Comparison of ENCODE assay signal across 14 cellular contexts in the genomic region with DNA sequence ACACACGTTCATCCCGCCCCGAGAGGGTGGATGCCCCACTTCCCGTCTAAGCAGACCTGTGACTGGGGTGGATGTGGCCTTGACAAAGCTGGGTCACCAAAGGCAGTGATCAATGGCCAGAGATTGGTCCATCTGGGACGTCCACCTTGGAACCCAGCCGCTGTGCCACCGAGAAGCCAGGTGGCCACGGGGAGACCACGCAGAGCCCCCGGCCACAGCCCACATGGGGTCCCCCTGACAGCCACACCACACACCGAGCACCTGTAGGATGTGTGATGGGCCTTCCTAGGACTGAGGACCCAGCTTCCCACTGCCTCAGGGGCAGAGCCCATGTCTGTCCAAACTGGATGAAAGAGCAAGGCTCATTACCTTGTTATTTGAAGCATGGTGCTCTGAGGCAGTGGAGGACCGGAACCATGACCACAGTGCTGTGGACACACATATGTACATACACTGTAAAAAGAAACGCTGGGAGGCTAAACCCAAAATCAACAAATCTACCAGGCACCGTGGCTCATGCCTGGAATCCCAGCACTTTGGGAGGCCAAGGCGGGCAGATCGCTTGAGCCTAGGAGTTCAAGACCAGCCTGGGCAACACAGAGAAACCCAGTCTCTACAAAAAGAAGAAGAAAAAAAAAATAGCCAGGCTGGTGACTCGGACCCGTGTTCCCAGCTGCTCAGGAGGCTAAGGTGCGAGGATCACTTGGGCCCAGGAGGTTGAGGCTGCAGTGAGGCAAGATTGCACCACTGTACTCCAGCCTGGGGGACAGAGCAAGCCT. TPM values are rescaled to one million over a fixed set of nuclear protein-coding genes. Genes with fewer than 3 reads are reported as not detected.
DNase-seq lines count a peak whose midpoint lies in the region; ATAC-seq, FAIRE-seq and TF ChIP-seq lines count a peak whose summit lies in the region.
"Had no signal": no experiment of that assay in that cellular context is flagged by ENCODE, and none has a peak within 500 bp of the region (broad histone marks: within the 10 kb centered on the region; RNA-seq: fewer than 3 reads in every experiment).

No MANE protein-coding gene starts in this region.

- no peaks in the 10 kb centered on the region for H3K36me3 ChIP-seq in Peyer's patch
- H3K36me3 ChIP-seq in kidney (ENCODE audit: control insufficient read depth in 1 of 2, insufficient read depth in 2 of 2, low read length in 2 of 2): no peaks in the 10 kb centered on the region
- H3K36me3 ChIP-seq in prostate gland: no peaks in the 10 kb centered on the region

- H3K4me3 Mint-ChIP-seq in CD14-positive monocyte: no peak overlapping the region
- no peak overlapping the region for H3K4me3 Mint-ChIP-seq in activated CD4-positive, alpha-beta memory T cell treated with anti-CD3 and anti-CD28 coated beads, Interleukin-2, amount 10 ng/mL, durations not matched to agents 7 days and 5 days
- H3K4me3 Mint-ChIP-seq: CD4-positive, CD25-positive, alpha-beta regulatory T cell had no signal

- H3K27me3 Mint-ChIP-seq in CD14-positive monocyte (ENCODE audit: low read depth in 3 of 3): peaks cover 2 to 11% (median 2%) of the 10 kb centered on the region in 3 donors
- H3K27me3 Mint-ChIP-seq in activated CD4-positive, alpha-beta memory T cell treated with anti-CD3 and anti-CD28 coated beads, Interleukin-2, amount 10 ng/mL, durations not matched to agents 7 days and 5 days: no peaks in the 10 kb centered on the region
- H3K27me3 Mint-ChIP-seq: CD4-positive, CD25-positive, alpha-beta regulatory T cell had no signal

- H3K9me3 ChIP-seq in Peyer's patch: no peaks in the 10 kb centered on the region
- no peaks in the 10 kb centered on the region for H3K9me3 ChIP-seq in kidney (ENCODE audit: control insufficient read depth in 1 of 2, low read length in 2 of 2)
- no peaks in the 10 kb centered on the region for H3K9me3 ChIP-seq in prostate gland

- no peak overlapping the region for H3K9ac ChIP-seq in kidney (ENCODE audit: low read length in 2 of 2)

- H3K36me3 Mint-ChIP-seq in CD14-positive monocyte: no peaks in the 10 kb centered on the region
- no peaks in the 10 kb centered on the region for H3K36me3 Mint-ChIP-seq in activated CD4-positive, alpha-beta memory T cell treated with anti-CD3 and anti-CD28 coated beads, Interleukin-2, amount 10 ng/mL, durations not matched to agents 7 days and 5 days (ENCODE audit: low read depth)
- H3K36me3 Mint-ChIP-seq: CD4-positive, CD25-positive, alpha-beta regulatory T cell had no signal

- CTCF ChIA-PET in activated CD4-positive, alpha-beta memory T cell treated with anti-CD3 and anti-CD28 coated beads, Interleukin-2, amount 10 ng/mL, durations not matched to agents 7 days and 5 days (lab: Charles Lee): no interaction called here

- intact Hi-C loops in CD14-positive monocyte (cut with micrococcal nuclease) (no loop called here), kidney (cut with DNase I) (no loop called here), sciatic nerve (cut with DNase I) (no loop called here), prostate gland (cut with DNase I) (no loop called here)

- DNase-seq in CD14-positive monocyte (ENCODE audit: low spot score) (peak; percentile 28), Peyer's patch (peak in 2 of 3 donors; percentile 26 to 37), kidney (peak; percentile 54), sciatic nerve (ENCODE audit: low spot score) (peak; percentile 25), prostate gland (ENCODE audit: low spot score) (no peak), A172 (ENCODE audit: low spot score) (no peak)
- DNase-seq in activated CD4-positive, alpha-beta memory T cell treated with anti-CD3 and anti-CD28 coated beads, Interleukin-2, amount 10 ng/mL, durations not matched to agents 7 days and 5 days: no peak
- DNase-seq: CD4-positive, CD25-positive, alpha-beta regulatory T cell; H7; NCI-H1048; NCI-H1436 treated with DMSO at 0.1 percent for 48 hours; NCI-H2029 treated with DMSO at 0.1 percent for 48 hours; NCI-H748 treated with DMSO at 0.1 percent for 48 hours had no signal

- H3K27me3 ChIP-seq in Peyer's patch: no peaks in the 10 kb centered on the region
- H3K27me3 ChIP-seq in prostate gland (replicated peaks; ENCODE audit: insufficient read depth): no peaks in the 10 kb centered on the region

- no peak overlapping the region for H3K27ac ChIP-seq in Peyer's patch
- H3K27ac ChIP-seq in kidney (ENCODE audit: low read depth in 2 of 2, low read length in 2 of 2): no peak overlapping the region
- H3K27ac ChIP-seq in prostate gland: no peak overlapping the region

- H3K4me1 ChIP-seq in Peyer's patch (no peaks in the 10 kb centered on the region), kidney (ENCODE audit: control insufficient read depth in 1 of 2, insufficient read depth in 1 of 2, low read depth in 1 of 2, low read length in 2 of 2) (no peaks in the 10 kb centered on the region), prostate gland (replicated peaks) (no peaks in the 10 kb centered on the region)

- no peak for TF ChIP-seq POLR2A in Peyer's patch (IDR thresholded peaks at IDR 0.05)
- TF ChIP-seq POLR2A in prostate gland (IDR thresholded peaks at IDR 0.05): no peak

- TF ChIP-seq CTCF in CD14-positive monocyte (IDR thresholded peaks at IDR 0.05): no peak
- no peak for TF ChIP-seq CTCF in Peyer's patch (IDR thresholded peaks at IDR 0.05)
- no peak for TF ChIP-seq CTCF in kidney (IDR thresholded peaks at IDR 0.05; ENCODE audit: borderline replicate concordance, extremely low read depth, insufficient read depth)
- no peak for TF ChIP-seq CTCF in prostate gland (IDR thresholded peaks at IDR 0.05)

- peaks cover 0 to 2% (median 0%) of the 10 kb centered on the region in 7 donors for H3K9me3 Mint-ChIP-seq in CD14-positive monocyte
- H3K9me3 Mint-ChIP-seq in activated CD4-positive, alpha-beta memory T cell treated with anti-CD3 and anti-CD28 coated beads, Interleukin-2, amount 10 ng/mL, durations not matched to agents 7 days and 5 days: no peaks in the 10 kb centered on the region
- H3K9me3 Mint-ChIP-seq: CD4-positive, CD25-positive, alpha-beta regulatory T cell had no signal

- 89% methylated on average over 19 of the region's 19 CpGs for WGBS in prostate gland

- no peak overlapping the region for H3K27ac Mint-ChIP-seq in CD14-positive monocyte
- H3K27ac Mint-ChIP-seq in activated CD4-positive, alpha-beta memory T cell treated with anti-CD3 and anti-CD28 coated beads, Interleukin-2, amount 10 ng/mL, durations not matched to agents 7 days and 5 days: no peak overlapping the region
- H3K27ac Mint-ChIP-seq: CD4-positive, CD25-positive, alpha-beta regulatory T cell had no signal

- POLR2A ChIA-PET in activated CD4-positive, alpha-beta memory T cell treated with anti-CD3 and anti-CD28 coated beads, Interleukin-2, amount 10 ng/mL, durations not matched to agents 7 days and 5 days (lab: Charles Lee): no interaction called here

- FAIRE-seq in kidney (lab: Jason Lieb, UNC): no peak

- H3K4me3 ChIP-seq in Peyer's patch (no peak overlapping the region), kidney (ENCODE audit: low read length in 2 of 2) (no peak overlapping the region), prostate gland (no peak overlapping the region)

- ATAC-seq in sciatic nerve: no peak
- ATAC-seq in GM19455 (IDR thresholded peaks at IDR 0.05; ENCODE audit: unreplicated experiment): no peak

- H3K4me1 Mint-ChIP-seq in CD14-positive monocyte: no peaks in the 10 kb centered on the region
- no peaks in the 10 kb centered on the region for H3K4me1 Mint-ChIP-seq in activated CD4-positive, alpha-beta memory T cell treated with anti-CD3 and anti-CD28 coated beads, Interleukin-2, amount 10 ng/mL, durations not matched to agents 7 days and 5 days
- H3K4me1 Mint-ChIP-seq: CD4-positive, CD25-positive, alpha-beta regulatory T cell had no signal

RNA-seq across cellular contexts. Expression of gene MRPL36, which starts 50.1 kb away (rescaled TPM):
- polyA plus RNA-seq in CD14-positive monocyte (10 to 100 TPM; 65.9 to 81.7 TPM), kidney (ENCODE audit: insufficient read depth, low read depth, low replicate concordance) (96.7 TPM)
- total RNA-seq in Peyer's patch (10 to 100 TPM; 21.9 to 23.9 (median 23.3) TPM), kidney (29.6 TPM), sciatic nerve (28.4 TPM), prostate gland (10 to 100 TPM; 47.9 to 66.3 TPM)
- total RNA-seq in activated CD4-positive, alpha-beta memory T cell treated with anti-CD3 and anti-CD28 coated beads, Interleukin-2, amount 10 ng/mL, durations not matched to agents 7 days and 5 days: 10 to 100 TPM; 44.5 to 44.8 TPM
- total RNA-seq in A172 (2014; rRNA removed; shearing (Covaris generic)): 37.3 and 60.5 TPM in 2 replicates

RNA-seq across cellular contexts. Expression of gene NDUFS6, which starts 51.7 kb away (rescaled TPM):
- polyA plus RNA-seq in CD14-positive monocyte: 10 to 100 TPM; 62.2 to 62.3 TPM
- total RNA-seq in Peyer's patch: 10 to 100 TPM; 27.4 to 86.5 (median 47.6) TPM
- 31.1 TPM for total RNA-seq in kidney
- polyA plus RNA-seq in kidney (ENCODE audit: insufficient read depth, low read depth, low replicate concordance): 164 TPM
- total RNA-seq in sciatic nerve: 20.7 TPM
- 10 to 100 TPM; 27.8 to 70.2 TPM for total RNA-seq in prostate gland
- total RNA-seq in activated CD4-positive, alpha-beta memory T cell treated with anti-CD3 and anti-CD28 coated beads, Interleukin-2, amount 10 ng/mL, durations not matched to agents 7 days and 5 days: 10 to 100 TPM; 25.4 to 29.2 TPM
- total RNA-seq in A172 (2014; rRNA removed; shearing (Covaris generic)): 85.8 and 94.2 TPM in 2 replicates

Comparison
In these comparisons a context has a peak if more than half of its experiments do, and no peak if none do; other contexts are left out.
1. DNase-seq: peak in CD14-positive monocyte (single experiment), Peyer's patch (2 of 3), kidney (single experiment) and sciatic nerve (single experiment); none in prostate gland (single experiment), activated CD4-positive, alpha-beta memory T cell treated with anti-CD3 and anti-CD28 coated beads, Interleukin-2, amount 10 ng/mL, durations not matched to agents 7 days and 5 days (single experiment) and A172 (single experiment).